1 cellular context compared by ENCODE assay signal in genomic region chr17:63722403-63722802, GRCh38.
TF ChIP-seq lines count a peak whose summit lies in the region.

No MANE protein-coding gene starts in this region.

TF ChIP-seq in K562, 482 proteins besides CTCF, POLR2A, EP300 and RAD21:
- TF ChIP-seq ELF4 (CRISPR knock-in tag; IDR thresholded peaks at IDR 0.05): no peak
- TF ChIP-seq ZNF24 (IDR thresholded peaks at IDR 0.05): no peak
- TF ChIP-seq WHSC1 (IDR thresholded peaks at IDR 0.05; ENCODE audit: low read length): no peak
- no peak for TF ChIP-seq NR4A1 (CRISPR knock-in tag; IDR thresholded peaks at IDR 0.05)
- TF ChIP-seq NR4A1 (tag; IDR thresholded peaks at IDR 0.05): no peak
- TF ChIP-seq SRSF9 (IDR thresholded peaks at IDR 0.05; ENCODE audit: borderline replicate concordance, low read depth, low read length): no peak
- no peak for TF ChIP-seq SMARCA5 (IDR thresholded peaks at IDR 0.05)
- TF ChIP-seq MIER1 (IDR thresholded peaks at IDR 0.05; ENCODE audit: low read depth): no peak
- no peak for TF ChIP-seq CBX5 (IDR thresholded peaks at IDR 0.05; ENCODE audit: borderline replicate concordance, low read depth)
- no peak for TF ChIP-seq ZNF518B (CRISPR knock-in tag; IDR thresholded peaks at IDR 0.05)
- no peak for TF ChIP-seq CBX3 (IDR thresholded peaks at IDR 0.05; ENCODE audit: borderline replicate concordance in 1 of 2, low read length in 2 of 2)
- TF ChIP-seq PHB2 (IDR thresholded peaks at IDR 0.05; ENCODE audit: low read depth): no peak
- no peak for TF ChIP-seq HCFC1 (IDR thresholded peaks at IDR 0.05; ENCODE audit: low read depth, low read length)
- TF ChIP-seq CTCFL (IDR thresholded peaks at IDR 0.05; ENCODE audit: borderline replicate concordance, insufficient read depth, low read depth, low read length, poor library complexity, severe bottlenecking): no peak
- TF ChIP-seq ZNF592 (IDR thresholded peaks at IDR 0.05): no peak
- no peak for TF ChIP-seq ZNF12 (CRISPR knock-in tag; IDR thresholded peaks at IDR 0.05)
- TF ChIP-seq SMARCA4 (IDR thresholded peaks at IDR 0.05): no peak
- no peak for TF ChIP-seq BRD9 (IDR thresholded peaks at IDR 0.05; ENCODE audit: low read depth, partially characterized antibody)
- no peak for TF ChIP-seq ZNF77 (CRISPR knock-in tag; IDR thresholded peaks at IDR 0.05)
- no peak for TF ChIP-seq KLF10 (CRISPR knock-in tag; IDR thresholded peaks at IDR 0.05)
- no peak for TF ChIP-seq PBX2 (CRISPR knock-in tag; IDR thresholded peaks at IDR 0.05; ENCODE audit: low read depth)
- no peak for TF ChIP-seq PBX2 (tag; conservative IDR thresholded peaks at IDR 0.05; ENCODE audit: low read depth)
